ENCODE assay signal across 2 cellular contexts in genomic region chr4:176376032-176376614, GRCh38.
TF ChIP-seq lines count a peak whose summit lies in the region.

No MANE protein-coding gene starts in this region.

TF ChIP-seq in HCT116, 20 proteins besides CTCF, POLR2A, EP300 and RAD21:
- no peak for TF ChIP-seq ZBTB33 (IDR thresholded peaks at IDR 0.05; ENCODE audit: extremely low read depth, insufficient replicate concordance, low read length)
- no peak for TF ChIP-seq CBX3 (IDR thresholded peaks at IDR 0.05; ENCODE audit: low read depth)
- TF ChIP-seq, protein P1, sequence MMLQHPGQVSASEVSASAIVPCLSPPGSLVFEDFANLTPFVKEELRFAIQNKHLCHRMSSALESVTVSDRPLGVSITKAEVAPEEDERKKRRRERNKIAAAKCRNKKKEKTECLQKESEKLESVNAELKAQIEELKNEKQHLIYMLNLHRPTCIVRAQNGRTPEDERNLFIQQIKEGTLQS (IDR thresholded peaks at IDR 0.05): no peak
- TF ChIP-seq TCF7L2 (IDR thresholded peaks at IDR 0.05; ENCODE audit: borderline replicate concordance, extremely low read depth, insufficient read depth, insufficient read length): no peak
- no peak for TF ChIP-seq EZH2phosphoT487 (IDR thresholded peaks at IDR 0.05; ENCODE audit: borderline replicate concordance)
- TF ChIP-seq, protein P2, sequence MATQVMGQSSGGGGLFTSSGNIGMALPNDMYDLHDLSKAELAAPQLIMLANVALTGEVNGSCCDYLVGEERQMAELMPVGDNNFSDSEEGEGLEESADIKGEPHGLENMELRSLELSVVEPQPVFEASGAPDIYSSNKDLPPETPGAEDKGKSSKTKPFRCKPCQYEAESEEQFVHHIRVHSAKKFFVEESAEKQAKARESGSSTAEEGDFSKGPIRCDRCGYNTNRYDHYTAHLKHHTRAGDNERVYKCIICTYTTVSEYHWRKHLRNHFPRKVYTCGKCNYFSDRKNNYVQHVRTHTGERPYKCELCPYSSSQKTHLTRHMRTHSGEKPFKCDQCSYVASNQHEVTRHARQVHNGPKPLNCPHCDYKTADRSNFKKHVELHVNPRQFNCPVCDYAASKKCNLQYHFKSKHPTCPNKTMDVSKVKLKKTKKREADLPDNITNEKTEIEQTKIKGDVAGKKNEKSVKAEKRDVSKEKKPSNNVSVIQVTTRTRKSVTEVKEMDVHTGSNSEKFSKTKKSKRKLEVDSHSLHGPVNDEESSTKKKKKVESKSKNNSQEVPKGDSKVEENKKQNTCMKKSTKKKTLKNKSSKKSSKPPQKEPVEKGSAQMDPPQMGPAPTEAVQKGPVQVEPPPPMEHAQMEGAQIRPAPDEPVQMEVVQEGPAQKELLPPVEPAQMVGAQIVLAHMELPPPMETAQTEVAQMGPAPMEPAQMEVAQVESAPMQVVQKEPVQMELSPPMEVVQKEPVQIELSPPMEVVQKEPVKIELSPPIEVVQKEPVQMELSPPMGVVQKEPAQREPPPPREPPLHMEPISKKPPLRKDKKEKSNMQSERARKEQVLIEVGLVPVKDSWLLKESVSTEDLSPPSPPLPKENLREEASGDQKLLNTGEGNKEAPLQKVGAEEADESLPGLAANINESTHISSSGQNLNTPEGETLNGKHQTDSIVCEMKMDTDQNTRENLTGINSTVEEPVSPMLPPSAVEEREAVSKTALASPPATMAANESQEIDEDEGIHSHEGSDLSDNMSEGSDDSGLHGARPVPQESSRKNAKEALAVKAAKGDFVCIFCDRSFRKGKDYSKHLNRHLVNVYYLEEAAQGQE (IDR thresholded peaks at IDR 0.05; ENCODE audit: low read depth): no peak
- no peak for TF ChIP-seq ZFX (IDR thresholded peaks at IDR 0.05)
- no peak for TF ChIP-seq FOSL1 (IDR thresholded peaks at IDR 0.05; ENCODE audit: low read depth)
- TF ChIP-seq POLR2AphosphoS5 (IDR thresholded peaks at IDR 0.05; ENCODE audit: low read depth, low read length): no peak
- no peak for TF ChIP-seq EGR1 (IDR thresholded peaks at IDR 0.05; ENCODE audit: low read depth)
- TF ChIP-seq JUND (IDR thresholded peaks at IDR 0.05): no peak
- TF ChIP-seq ZNF274 (IDR thresholded peaks at IDR 0.05; ENCODE audit: low read depth, low read length): no peak
- no peak for TF ChIP-seq SP1 (IDR thresholded peaks at IDR 0.05; ENCODE audit: low read depth)
- no peak for TF ChIP-seq ELF1 (IDR thresholded peaks at IDR 0.05; ENCODE audit: borderline replicate concordance, low read depth)
- TF ChIP-seq YY1 (IDR thresholded peaks at IDR 0.05; ENCODE audit: extremely low read depth, insufficient replicate concordance, low read depth, low read length): no peak
- TF ChIP-seq EZH2 (IDR thresholded peaks at IDR 0.05): no peak
- TF ChIP-seq SRF (IDR thresholded peaks at IDR 0.05; ENCODE audit: low read depth): no peak
- TF ChIP-seq SIN3A (IDR thresholded peaks at IDR 0.05; ENCODE audit: low read depth): no peak
- TF ChIP-seq, protein P3, sequence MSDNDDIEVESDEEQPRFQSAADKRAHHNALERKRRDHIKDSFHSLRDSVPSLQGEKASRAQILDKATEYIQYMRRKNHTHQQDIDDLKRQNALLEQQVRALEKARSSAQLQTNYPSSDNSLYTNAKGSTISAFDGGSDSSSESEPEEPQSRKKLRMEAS (IDR thresholded peaks at IDR 0.05): no peak

TF ChIP-seq in liver, 16 proteins besides CTCF, POLR2A, EP300 and RAD21 (continued from another document):
- TF ChIP-seq ZBTB33 (IDR thresholded peaks at IDR 0.05) (no peak), GABPA (IDR thresholded peaks at IDR 0.05 in 1 of 2, conservative IDR thresholded peaks at IDR 0.05 in 1 of 2) (no peak), HNF4A (conservative IDR thresholded peaks at IDR 0.05) (no peak), JUND (IDR thresholded peaks at IDR 0.05) (no peak), NR2F2 (IDR thresholded peaks at IDR 0.05) (no peak)
- TF ChIP-seq, protein P2 (IDR thresholded peaks at IDR 0.05): no peak
